ENCODE assay signal across 1 cellular context in the genomic region with DNA sequence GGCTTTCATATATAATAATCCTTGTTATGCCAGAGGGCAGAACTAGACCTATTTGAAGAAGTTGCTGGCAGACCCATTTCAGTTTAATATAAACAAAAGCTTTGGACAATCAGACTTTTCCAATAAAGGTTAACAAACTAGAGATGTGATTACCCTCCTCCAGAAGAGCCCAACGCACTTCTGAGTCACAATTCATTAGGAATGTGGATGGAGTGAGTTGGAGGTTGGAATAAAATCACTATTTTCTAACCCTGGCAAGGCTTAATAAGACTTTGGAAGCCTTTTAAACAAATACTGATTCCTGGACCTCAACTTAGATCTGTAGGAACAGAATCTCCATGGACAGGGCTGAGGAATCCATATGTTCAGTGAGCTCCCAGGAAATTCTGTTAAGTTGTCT.
TF ChIP-seq lines count a peak whose summit lies in the region.

No MANE protein-coding gene starts in this region.

TF ChIP-seq in HepG2, 621 proteins besides CTCF, POLR2A, EP300 and RAD21 (continued from another document):
- TF ChIP-seq ZNF281 (CRISPR knock-in tag; IDR thresholded peaks at IDR 0.05; ENCODE audit: borderline replicate concordance) (no peak), PHB2 (IDR thresholded peaks at IDR 0.05; ENCODE audit: partially characterized antibody) (no peak), THAP8 (CRISPR knock-in tag; IDR thresholded peaks at IDR 0.05; ENCODE audit: borderline replicate concordance) (no peak), ZNF816 (CRISPR knock-in tag; IDR thresholded peaks at IDR 0.05; ENCODE audit: borderline replicate concordance) (no peak), PAX8 (CRISPR knock-in tag; IDR thresholded peaks at IDR 0.05; ENCODE audit: borderline replicate concordance) (no peak), FOSL1 (CRISPR knock-in tag; IDR thresholded peaks at IDR 0.05; ENCODE audit: borderline replicate concordance) (no peak), ZNF782 (CRISPR knock-in tag; IDR thresholded peaks at IDR 0.05; ENCODE audit: borderline replicate concordance) (no peak), ZSCAN12 (CRISPR knock-in tag; IDR thresholded peaks at IDR 0.05) (no peak), ZNF329 (CRISPR knock-in tag; IDR thresholded peaks at IDR 0.05; ENCODE audit: low read depth) (no peak), U2AF2 (IDR thresholded peaks at IDR 0.05; ENCODE audit: low read depth, low read length) (no peak), ZNF775 (CRISPR knock-in tag; IDR thresholded peaks at IDR 0.05; ENCODE audit: borderline replicate concordance) (no peak), TAF15 (IDR thresholded peaks at IDR 0.05; ENCODE audit: low read depth, low read length, poor library complexity, severe bottlenecking) (no peak), AHR (CRISPR knock-in tag; IDR thresholded peaks at IDR 0.05) (no peak), RFXAP (CRISPR knock-in tag; IDR thresholded peaks at IDR 0.05; ENCODE audit: borderline replicate concordance) (no peak), MAZ (IDR thresholded peaks at IDR 0.05; ENCODE audit: borderline replicate concordance, low read depth, low read length) (no peak), MAZ (CRISPR knock-in tag; IDR thresholded peaks at IDR 0.05; ENCODE audit: low read depth) (no peak)
- TF ChIP-seq, protein P1, sequence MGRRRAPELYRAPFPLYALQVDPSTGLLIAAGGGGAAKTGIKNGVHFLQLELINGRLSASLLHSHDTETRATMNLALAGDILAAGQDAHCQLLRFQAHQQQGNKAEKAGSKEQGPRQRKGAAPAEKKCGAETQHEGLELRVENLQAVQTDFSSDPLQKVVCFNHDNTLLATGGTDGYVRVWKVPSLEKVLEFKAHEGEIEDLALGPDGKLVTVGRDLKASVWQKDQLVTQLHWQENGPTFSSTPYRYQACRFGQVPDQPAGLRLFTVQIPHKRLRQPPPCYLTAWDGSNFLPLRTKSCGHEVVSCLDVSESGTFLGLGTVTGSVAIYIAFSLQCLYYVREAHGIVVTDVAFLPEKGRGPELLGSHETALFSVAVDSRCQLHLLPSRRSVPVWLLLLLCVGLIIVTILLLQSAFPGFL (CRISPR knock-in tag; IDR thresholded peaks at IDR 0.05) = no peak
